Comparison of ENCODE assay signal across 7 cellular contexts in genomic region chr14:71320734-71321555, GRCh38. TPM values are rescaled to one million over a fixed set of nuclear protein-coding genes. Genes with fewer than 3 reads are reported as not detected.
A peak's percentile ranks its signal among the peaks of the same experiment; 100 is the strongest.
DNase-seq lines count a peak whose midpoint lies in the region; ATAC-seq and TF ChIP-seq lines count a peak whose summit lies in the region.

No MANE protein-coding gene starts in this region.

- H3K9me3 Mint-ChIP-seq in endodermal cell, result no peaks in the 10 kb centered on the region

- H3K27ac Mint-ChIP-seq in endodermal cell, result peak overlapping the region; percentile 93

- peak overlapping the region; percentile 85 for H3K9ac ChIP-seq in endodermal cell (ENCODE audit: extremely low read depth, low read length, poor library complexity, severe bottlenecking)

- no peaks in the 10 kb centered on the region for H3K36me3 Mint-ChIP-seq in endodermal cell (ENCODE audit: low read depth)

- H3K27ac ChIP-seq in endodermal cell (ENCODE audit: low read depth, low read length) (peak overlapping the region; percentile 92), mesodermal cell (ENCODE audit: low read depth, low read length, severe bottlenecking) (peak overlapping the region; percentile 75)

- H3K4me3 ChIP-seq in endodermal cell (ENCODE audit: low read length) (peak overlapping the region; percentile 98), mesodermal cell (ENCODE audit: extremely low read depth, insufficient read depth, low read length, poor library complexity, severe bottlenecking) (peak overlapping the region; percentile 82)

- peak overlapping the region; percentile 86 for H3K4me3 Mint-ChIP-seq in endodermal cell

- peaks cover 32% of the 10 kb centered on the region for H3K4me1 Mint-ChIP-seq in endodermal cell

- H3K36me3 ChIP-seq in endodermal cell (ENCODE audit: control insufficient read depth, insufficient read depth, low read length) (no peaks in the 10 kb centered on the region), mesodermal cell (ENCODE audit: control insufficient read depth, insufficient read depth, low read length) (no peaks in the 10 kb centered on the region)

- TF ChIP-seq CTCF in GM13976 (IDR thresholded peaks at IDR 0.05; ENCODE audit: borderline replicate concordance, control extremely low read depth, extremely low read depth, insufficient read depth, missing control alignments) (no peak), endodermal cell (conservative IDR thresholded peaks at IDR 0.05) (peak; percentile 44)

- no peaks in the 10 kb centered on the region for H3K27me3 Mint-ChIP-seq in endodermal cell (ENCODE audit: insufficient read depth)

- WGBS in endodermal cell (ENCODE audit: insufficient coverage in 1 of 2, insufficient read length in 1 of 2), 2 experiments, result 0% methylated on average over 10 to 95 of the region's 95 CpGs
- WGBS in mesodermal cell (ENCODE audit: insufficient coverage in 2 of 2), 2 experiments, result 0% methylated on average over 47 to 55 of the region's 95 CpGs

- in situ Hi-C loops in GM13976 (cut with MboI; ENCODE audit: low sequenced_read_pairs, unreplicated experiment), result loop anchor here (10.0 kb wide), 2 partner anchors 234 to 434 kb away; no protein-coding TSS in a partner anchor

- H3K27me3 ChIP-seq in endodermal cell (ENCODE audit: control insufficient read depth, insufficient read depth, low read length, poor library complexity, severe bottlenecking), result no peaks in the 10 kb centered on the region

- H3K9me3 ChIP-seq in endodermal cell (ENCODE audit: control insufficient read depth, low read length), result no peaks in the 10 kb centered on the region
- H3K9me3 ChIP-seq in mesodermal cell (ENCODE audit: control insufficient read depth, low read length), result no peaks in the 10 kb centered on the region

- ATAC-seq in HG02571 (IDR thresholded peaks at IDR 0.05; ENCODE audit: unreplicated experiment), result peak; percentile 34

- DNase-seq in GM13976 (ENCODE audit: low spot score), result peak; percentile 76
- peak; percentile 76 for DNase-seq in NCI-H2227 (lab: John Stamatoyannopoulos, UW; ENCODE audit: unreplicated experiment)
- DNase-seq in activated CD8-positive, alpha-beta memory T cell treated with anti-CD3 and anti-CD28 coated beads, Interleukin-2, amount 50 U/mL, for 4 hours, result peak; percentile 61
- DNase-seq in endodermal cell, result peak; percentile 81
- DNase-seq in stimulated activated CD8-positive, alpha-beta memory T cell treated with anti-CD3 and anti-CD28 coated beads, Interleukin-2, amount 100 ng/mL, for 1 hour (ENCODE audit: low read depth in 2 of 2), result peak; percentile 12 to 41

- H3K4me1 ChIP-seq in endodermal cell (ENCODE audit: control insufficient read depth, insufficient read depth, low read length) (no peaks in the 10 kb centered on the region), mesodermal cell (ENCODE audit: control insufficient read depth, insufficient read depth, low read length, poor library complexity, severe bottlenecking) (peaks cover 13% of the 10 kb centered on the region)

RNA-seq across cellular contexts. Expression of gene SIPA1L1, which starts 0.7 kb away (rescaled TPM):
- 10 to 100 TPM; 79.3 to 82.0 TPM for total RNA-seq in endodermal cell
- 34.5 TPM for polyA plus RNA-seq in endodermal cell (2013, experiment 1 of 2)
- polyA plus RNA-seq in endodermal cell (2013, experiment 2 of 2), result 33.8 TPM
- polyA plus RNA-seq in mesodermal cell (2013, experiment 1 of 2), result 32.9 TPM
- polyA plus RNA-seq in mesodermal cell (2013, experiment 2 of 2), result 30.1 TPM

Comparison
In these comparisons a context has a peak if more than half of its experiments do, and no peak if none do; other contexts are left out.
1. Peak in every context shown above with its lines: DNase-seq, ATAC-seq, H3K4me3 ChIP-seq and H3K27ac ChIP-seq.
2. DNase-seq: peak in every context shown above with its lines; median percentile 81 in endodermal cell; 76 in GM13976; 76 in NCI-H2227; 61 in activated CD8-positive, alpha-beta memory T cell treated with anti-CD3 and anti-CD28 coated beads, Interleukin-2, amount 50 U/mL, for 4 hours; 26 in stimulated activated CD8-positive, alpha-beta memory T cell treated with anti-CD3 and anti-CD28 coated beads, Interleukin-2, amount 100 ng/mL, for 1 hour.